Comparison of ENCODE assay signal across 38 cellular contexts in the genomic region with DNA sequence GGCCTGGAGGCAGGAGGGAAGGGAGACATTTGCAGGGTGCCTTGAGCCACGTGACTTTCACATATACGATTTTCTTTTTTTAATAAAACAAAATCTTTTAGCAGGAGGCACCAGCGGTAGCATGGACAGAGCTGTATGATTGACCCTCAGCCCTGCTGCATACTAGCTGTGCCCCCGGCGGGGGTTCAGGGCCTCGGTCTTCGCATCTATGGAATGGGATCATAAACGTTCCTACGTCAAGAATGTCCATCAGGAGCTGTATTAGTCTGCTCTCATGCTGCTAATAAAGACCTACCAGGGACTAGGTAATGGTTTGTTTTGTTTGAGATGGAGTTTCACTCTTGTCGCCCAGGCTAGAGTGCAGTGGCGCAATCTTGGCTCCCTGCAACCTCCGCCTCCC. TPM values are rescaled to one million over a fixed set of nuclear protein-coding genes. Genes with fewer than 3 reads are reported as not detected.
"Had no signal": no experiment of that assay in that cellular context is flagged by ENCODE, and none has a peak within 500 bp of the region (broad histone marks: within the 10 kb centered on the region; RNA-seq: fewer than 3 reads in every experiment).

No MANE protein-coding gene starts in this region.

- H3K27me3 ChIP-seq: adrenal gland, body of pancreas, brain microvascular endothelial cell, breast epithelium had no signal

- H3K4me3 Mint-ChIP-seq: activated B cell treated with CpG ODN at 0.5 μM for 24 hours; activated CD4-positive, alpha-beta memory T cell treated with anti-CD3 and anti-CD28 coated beads for 36 hours; activated CD4-positive, alpha-beta T cell treated with anti-CD3 and anti-CD28 coated beads, Interleukin-2, amount 10 ng/mL, durations not matched to agents 24 days and 14 days; activated CD8-positive, alpha-beta T cell treated with anti-CD3 and anti-CD28 coated beads for 36 hours; activated naive CD4-positive, alpha-beta T cell treated with anti-CD3 and anti-CD28 coated beads for 36 hours; activated naive CD8-positive, alpha-beta T cell treated with anti-CD3 and anti-CD28 coated beads for 36 hours; activated T-cell treated with anti-CD3 and anti-CD28 coated beads, Interleukin-2, amount 50 U/mL, for 4 hours; activated T-helper 1 cell treated with anti-CD3 and anti-CD28 coated beads, Interleukin-12 subunit alpha, Interleukin-12 subunit beta, Interleukin-2, Interleukin-4 antibody, amounts not matched to agents 30 ng/mL and 10 ng/mL and 1 ng/mL, durations not matched to agents 14 hours and 24 hours and 36 hours; T-helper 1 cell treated with Interleukin-12 subunit alpha and Interleukin-12 subunit beta and Interleukin-4 antibody, amounts not matched to agents 30 μg/mL and 1 μg/mL, for 36 hours; T-helper 2 cell treated with Interferon-gamma antibody and Interleukin-4, amounts not matched to agents 5 μg/mL and 100 μg/mL, for 36 hours had no signal

- H3K27ac ChIP-seq: adrenal gland, body of pancreas, brain microvascular endothelial cell, breast epithelium, VCaP had no signal

- FAIRE-seq: astrocyte, TTC549 had no signal

- H3K4me3 ChIP-seq: adrenal gland, body of pancreas, breast epithelium had no signal

- H3K27ac Mint-ChIP-seq: activated B cell treated with CpG ODN at 0.5 μM for 24 hours; activated CD4-positive, alpha-beta memory T cell treated with anti-CD3 and anti-CD28 coated beads for 36 hours; activated CD4-positive, alpha-beta T cell treated with anti-CD3 and anti-CD28 coated beads, Interleukin-2, amount 10 ng/mL, durations not matched to agents 24 days and 14 days; activated CD8-positive, alpha-beta T cell treated with anti-CD3 and anti-CD28 coated beads for 36 hours; activated naive CD4-positive, alpha-beta T cell treated with anti-CD3 and anti-CD28 coated beads for 36 hours; activated naive CD4-positive, alpha-beta T cell treated with anti-CD3 and anti-CD28 coated beads, Interleukin-2, amount 50 U/mL, for 72 hours; activated naive CD8-positive, alpha-beta T cell treated with anti-CD3 and anti-CD28 coated beads for 36 hours; activated T-cell treated with anti-CD3 and anti-CD28 coated beads, Interleukin-2, amount 50 U/mL, for 72 hours; activated T-helper 1 cell treated with anti-CD3 and anti-CD28 coated beads, Interleukin-12 subunit alpha, Interleukin-12 subunit beta, Interleukin-2, Interleukin-4 antibody, amounts not matched to agents 30 ng/mL and 10 ng/mL and 1 ng/mL, durations not matched to agents 14 hours and 24 hours and 36 hours; activated T-helper 17 cell treated with anti-CD3 and anti-CD28 coated beads, Interleukin-2, amount 50 U/mL, for 72 hours; T-helper 1 cell treated with Interleukin-12 subunit alpha and Interleukin-12 subunit beta and Interleukin-4 antibody, amounts not matched to agents 30 μg/mL and 1 μg/mL, for 36 hours; T-helper 2 cell treated with Interferon-gamma antibody and Interleukin-4, amounts not matched to agents 5 μg/mL and 100 μg/mL, for 36 hours had no signal

- ATAC-seq: activated CD8-positive, alpha-beta T cell treated with anti-CD3 and anti-CD28 coated beads for 36 hours; activated naive CD4-positive, alpha-beta T cell treated with anti-CD3 and anti-CD28 coated beads, Interleukin-2, amount 50 U/mL, for 72 hours; activated T-cell treated with anti-CD3 and anti-CD28 coated beads, Interleukin-2, amount 50 U/mL, for 4 hours; activated T-cell treated with anti-CD3 and anti-CD28 coated beads, Interleukin-2, amount 50 U/mL, for 72 hours; activated T-helper 17 cell treated with anti-CD3 and anti-CD28 coated beads, Interleukin-2, amount 50 U/mL, for 72 hours; body of pancreas had no signal

- H3K27me3 Mint-ChIP-seq: activated B cell treated with CpG ODN at 0.5 μM for 24 hours; activated CD4-positive, alpha-beta T cell treated with anti-CD3 and anti-CD28 coated beads, Interleukin-2, amount 10 ng/mL, durations not matched to agents 24 days and 14 days had no signal

- H3K36me3 Mint-ChIP-seq: activated CD4-positive, alpha-beta memory T cell treated with anti-CD3 and anti-CD28 coated beads for 36 hours; activated naive CD8-positive, alpha-beta T cell treated with anti-CD3 and anti-CD28 coated beads for 36 hours had no signal

- H3K4me1 Mint-ChIP-seq: activated T-helper 17 cell treated with anti-CD3 and anti-CD28 coated beads, Interleukin-2, amount 50 U/mL, for 72 hours had no signal

- H3K9me3 Mint-ChIP-seq: activated CD4-positive, alpha-beta T cell treated with anti-CD3 and anti-CD28 coated beads, Interleukin-2, amount 10 ng/mL, durations not matched to agents 24 days and 14 days; activated naive CD8-positive, alpha-beta T cell treated with anti-CD3 and anti-CD28 coated beads for 36 hours; activated T-helper 17 cell treated with anti-CD3 and anti-CD28 coated beads, Interleukin-2, amount 50 U/mL, for 72 hours; T-helper 1 cell treated with Interleukin-12 subunit alpha and Interleukin-12 subunit beta and Interleukin-4 antibody, amounts not matched to agents 30 μg/mL and 1 μg/mL, for 36 hours; T-helper 2 cell treated with Interferon-gamma antibody and Interleukin-4, amounts not matched to agents 5 μg/mL and 100 μg/mL, for 36 hours had no signal

- H3K36me3 ChIP-seq: adrenal gland, brain microvascular endothelial cell, breast epithelium had no signal

- H3K4me1 ChIP-seq: adrenal gland, body of pancreas, breast epithelium had no signal

- DNase-seq: activated B cell treated with CpG ODN at 0.5 μM for 24 hours; activated CD4-positive, alpha-beta memory T cell treated with anti-CD3 and anti-CD28 coated beads for 36 hours; activated CD4-positive, alpha-beta T cell treated with anti-CD3 and anti-CD28 coated beads for 4 hours; activated CD4-positive, alpha-beta T cell treated with anti-CD3 and anti-CD28 coated beads, Interleukin-2, amount 10 ng/mL, durations not matched to agents 24 days and 14 days; activated CD4-positive, alpha-beta T cell treated with anti-CD3 and anti-CD28 coated beads, Interleukin-2, amount 50 U/mL, for 1 hour; activated CD4-positive, alpha-beta T cell treated with anti-CD3 and anti-CD28 coated beads, Interleukin-2, amount 50 U/mL, for 4 hours; activated CD4-positive, CD25-positive, alpha-beta regulatory T cell treated with anti-CD3 and anti-CD28 coated beads, Interleukin-2, amount 50 U/mL, for 72 hours; activated CD8-positive, alpha-beta memory T cell treated with anti-CD3 and anti-CD28 coated beads, Interleukin-2, amount 50 U/mL, for 4 hours; activated CD8-positive, alpha-beta T cell treated with anti-CD3 and anti-CD28 coated beads for 36 hours; activated effector memory CD4-positive, alpha-beta T cell treated with anti-CD3 and anti-CD28 coated beads, Interleukin-2, amount 50 U/mL, for 16 hours; activated gamma-delta T cell treated with Interleukin-2 at 50 U/mL for 16 hours; activated naive CD4-positive, alpha-beta T cell; activated naive CD4-positive, alpha-beta T cell treated with anti-CD3 and anti-CD28 coated beads for 36 hours; activated naive CD4-positive, alpha-beta T cell treated with anti-CD3 and anti-CD28 coated beads, Interleukin-2, amount 50 U/mL, for 16 hours; activated naive CD8-positive, alpha-beta T cell treated with anti-CD3 and anti-CD28 coated beads for 36 hours; activated T-cell treated with anti-CD3 and anti-CD28 coated beads for 4 hours; activated T-cell treated with anti-CD3 and anti-CD28 coated beads, Interleukin-2, amount 50 U/mL, for 1 hour; activated T-cell treated with anti-CD3 and anti-CD28 coated beads, Interleukin-2, amount 50 U/mL, for 4 hours; activated T-cell treated with anti-CD3 and anti-CD28 coated beads, Interleukin-2, amount 50 U/mL, for 72 hours; adrenal gland; amniotic stem cell; aorta; body of pancreas; brain microvascular endothelial cell; central memory CD4-positive, alpha-beta T cell; T-helper 2 cell; T-helper 9 cell had no signal

- H3K9me3 ChIP-seq: adrenal gland, body of pancreas, breast epithelium had no signal

RNA-seq across cellular contexts. Expression of gene SLC38A8, which starts 27.2 kb away (rescaled TPM):
- total RNA-seq: activated B cell treated with CpG ODN at 0.5 μM for 24 hours; activated CD4-positive, alpha-beta memory T cell treated with anti-CD3 and anti-CD28 coated beads for 36 hours; activated CD4-positive, alpha-beta T cell treated with anti-CD3 and anti-CD28 coated beads, Interleukin-2, amount 10 ng/mL, durations not matched to agents 24 days and 14 days; activated CD8-positive, alpha-beta memory T cell treated with anti-CD3 and anti-CD28 coated beads for 36 hours; activated CD8-positive, alpha-beta T cell treated with anti-CD3 and anti-CD28 coated beads for 36 hours; activated naive CD4-positive, alpha-beta T cell treated with anti-CD3 and anti-CD28 coated beads for 36 hours; activated naive CD4-positive, alpha-beta T cell treated with anti-CD3 and anti-CD28 coated beads, Interleukin-2, amount 50 U/mL, for 72 hours; activated naive CD8-positive, alpha-beta T cell treated with anti-CD3 and anti-CD28 coated beads for 36 hours; activated T-cell treated with anti-CD3 and anti-CD28 coated beads, Interleukin-2, amount 50 U/mL, for 4 hours; activated T-cell treated with anti-CD3 and anti-CD28 coated beads, Interleukin-2, amount 50 U/mL, for 72 hours; activated T-helper 1 cell treated with anti-CD3 and anti-CD28 coated beads, Interleukin-12 subunit alpha, Interleukin-12 subunit beta, Interleukin-2, Interleukin-4 antibody, amounts not matched to agents 30 ng/mL and 10 ng/mL and 1 ng/mL, durations not matched to agents 14 hours and 24 hours and 36 hours; activated T-helper 17 cell treated with anti-CD3 and anti-CD28 coated beads, Interleukin-2, amount 50 U/mL, for 72 hours; aorta; astrocyte; body of pancreas; breast epithelium; cardiac septum had no signal
- polyA plus RNA-seq: aorta had no signal

RNA-seq across cellular contexts. Expression of gene NECAB2, which starts 47.4 kb away (rescaled TPM):
- total RNA-seq: activated B cell treated with CpG ODN at 0.5 μM for 24 hours; activated CD4-positive, alpha-beta memory T cell treated with anti-CD3 and anti-CD28 coated beads for 36 hours; activated CD4-positive, alpha-beta T cell treated with anti-CD3 and anti-CD28 coated beads, Interleukin-2, amount 10 ng/mL, durations not matched to agents 24 days and 14 days; activated CD8-positive, alpha-beta memory T cell treated with anti-CD3 and anti-CD28 coated beads for 36 hours; activated CD8-positive, alpha-beta T cell treated with anti-CD3 and anti-CD28 coated beads for 36 hours; activated naive CD4-positive, alpha-beta T cell treated with anti-CD3 and anti-CD28 coated beads for 36 hours; activated naive CD4-positive, alpha-beta T cell treated with anti-CD3 and anti-CD28 coated beads, Interleukin-2, amount 50 U/mL, for 72 hours; activated naive CD8-positive, alpha-beta T cell treated with anti-CD3 and anti-CD28 coated beads for 36 hours; activated T-cell treated with anti-CD3 and anti-CD28 coated beads, Interleukin-2, amount 50 U/mL, for 4 hours; activated T-helper 1 cell treated with anti-CD3 and anti-CD28 coated beads, Interleukin-12 subunit alpha, Interleukin-12 subunit beta, Interleukin-2, Interleukin-4 antibody, amounts not matched to agents 30 ng/mL and 10 ng/mL and 1 ng/mL, durations not matched to agents 14 hours and 24 hours and 36 hours; activated T-helper 17 cell treated with anti-CD3 and anti-CD28 coated beads, Interleukin-2, amount 50 U/mL, for 72 hours had no signal
- polyA plus RNA-seq: aorta had no signal
